Comparison of ENCODE assay signal across 8 cellular contexts in genomic region chr16:81076566-81077076, GRCh38.
DNase-seq lines count a peak whose midpoint lies in the region; ATAC-seq and TF ChIP-seq lines count a peak whose summit lies in the region.

No MANE protein-coding gene starts in this region.

- peak; percentile 83 for DNase-seq in GM13977 (ENCODE audit: low spot score)
- DNase-seq in NCI-H146 (lab: John Stamatoyannopoulos, UW), result peak; percentile 86
- DNase-seq in T follicular helper cell (ENCODE audit: low read depth), result peak; percentile 89
- peak; percentile 71 for DNase-seq in amniotic stem cell (lab: John Stamatoyannopoulos, UW)
- peak; percentile 79 for DNase-seq in hepatic stellate cell (ENCODE audit: low spot score)
- peak; percentile 99 for DNase-seq in retina
- no peak for DNase-seq in inferior parietal cortex (ENCODE audit: extremely low spot score)

- ATAC-seq in HG02885 (IDR thresholded peaks at IDR 0.05; ENCODE audit: poor library complexity, unreplicated experiment), result peak; percentile 83

- TF ChIP-seq CTCF in GM13977 (IDR thresholded peaks at IDR 0.05; ENCODE audit: extremely low read depth, insufficient read depth, missing control alignments), result no peak

- in situ Hi-C loops in GM13977 (cut with MboI; ENCODE audit: low pct_unique_long_range_greater_than_20kb, low sequenced_read_pairs, unreplicated experiment), result no loop called here
